In genomic region chr11:112073941-112074811, GRCh38 we compare ENCODE assay signal across 8 cellular contexts. TPM values are rescaled to one million over a fixed set of nuclear protein-coding genes. Genes with fewer than 3 reads are reported as not detected.
A peak's percentile ranks its signal among the peaks of the same experiment; 100 is the strongest.
DNase-seq lines count a peak whose midpoint lies in the region; ATAC-seq, FAIRE-seq and TF ChIP-seq lines count a peak whose summit lies in the region.

Gene NKAPD1 (plus strand): TSS chr11:112074299. CDS start chr11:112075575, 1,276 bp downstream.
Gene PIH1D2 (minus strand): TSS chr11:112074017. CDS start chr11:112073174, 843 bp downstream.

- no peaks in the 10 kb centered on the region for H3K9me3 ChIP-seq in left lung

- H3K4me1 ChIP-seq in left lung = peaks cover 13 to 17% of the 10 kb centered on the region in 2 donors

- peaks cover 35% of the 10 kb centered on the region for H3K4me1 Mint-ChIP-seq in activated CD4-positive, alpha-beta T cell treated with anti-CD3 and anti-CD28 coated beads, Interleukin-2, amount 10 ng/mL, durations not matched to agents 7 days and 5 days
- H3K4me1 Mint-ChIP-seq in dendritic cell treated with granulocyte-macrophage colony-stimulating factor and Interleukin-4, amounts not matched to agents 40 ng/mL and 50 ng/mL, for 4 days (ENCODE audit: low read depth) = peaks cover 34% of the 10 kb centered on the region

- peak within 1 kb of the TSS; percentile 83 for H3K4me3 Mint-ChIP-seq in activated CD4-positive, alpha-beta T cell treated with anti-CD3 and anti-CD28 coated beads, Interleukin-2, amount 10 ng/mL, durations not matched to agents 7 days and 5 days
- peak within 1 kb of the TSS; percentile 96 for H3K4me3 Mint-ChIP-seq in dendritic cell treated with granulocyte-macrophage colony-stimulating factor and Interleukin-4, amounts not matched to agents 40 ng/mL and 50 ng/mL, for 4 days

- intact Hi-C loops in dendritic cell treated with granulocyte-macrophage colony-stimulating factor and Interleukin-4, amounts not matched to agents 40 ng/mL and 50 ng/mL, for 4 days (cut with micrococcal nuclease) = loop anchor here (1.0 to 5.0 kb wide), 4 partner anchors 12 to 202 kb away; partner anchors contain the start of genes ALG9, DLAT, SDHD and TIMM8B
- intact Hi-C loops in left lung (cut with DNase I) = no loop called here

- CTCF ChIA-PET in BJ (lab: Yijun Ruan, JAX) = interaction anchor here (0.6 kb wide), 1 partner anchor 42 kb away, joined by 3 read pairs; no protein-coding TSS in a partner anchor
- CTCF ChIA-PET in activated CD4-positive, alpha-beta T cell treated with anti-CD3 and anti-CD28 coated beads, Interleukin-2, amount 10 ng/mL, durations not matched to agents 7 days and 5 days (lab: Charles Lee) = interaction anchor here (0.7 to 1.1 kb wide), 2 partner anchors 13 to 23 kb away, joined by 3 read pairs; partner anchors contain the start of genes SDHD and TIMM8B

- POLR2A ChIA-PET in BJ (lab: Charles Lee) = no interaction called here
- POLR2A ChIA-PET in activated CD4-positive, alpha-beta T cell treated with anti-CD3 and anti-CD28 coated beads, Interleukin-2, amount 10 ng/mL, durations not matched to agents 7 days and 5 days (lab: Charles Lee) = no interaction called here

- TF ChIP-seq CTCF in BJ (IDR thresholded peaks at IDR 0.05; ENCODE audit: insufficient read depth, low read depth, low read length) (peak; percentile 15; the same call in 1 of the 2 replicates), left lung (IDR thresholded peaks at IDR 0.05) (no peak)

- H3K9me3 Mint-ChIP-seq in activated CD4-positive, alpha-beta T cell treated with anti-CD3 and anti-CD28 coated beads, Interleukin-2, amount 10 ng/mL, durations not matched to agents 7 days and 5 days = no peaks in the 10 kb centered on the region
- H3K9me3 Mint-ChIP-seq in dendritic cell treated with granulocyte-macrophage colony-stimulating factor and Interleukin-4, amounts not matched to agents 40 ng/mL and 50 ng/mL, for 4 days = no peaks in the 10 kb centered on the region

- H3K27ac Mint-ChIP-seq in activated CD4-positive, alpha-beta T cell treated with anti-CD3 and anti-CD28 coated beads, Interleukin-2, amount 10 ng/mL, durations not matched to agents 7 days and 5 days = peak within 1 kb of the TSS; percentile 93
- peak within 1 kb of the TSS; percentile 100 for H3K27ac Mint-ChIP-seq in dendritic cell treated with granulocyte-macrophage colony-stimulating factor and Interleukin-4, amounts not matched to agents 40 ng/mL and 50 ng/mL, for 4 days

- DNase-seq in BJ (ENCODE audit: low read depth) = peak; percentile 70
- DNase-seq in GM19239 (ENCODE audit: insufficient read length, low spot score) = peak; percentile 52
- peak; percentile 94 to 97 for DNase-seq in NCI-H526 (lab: John Stamatoyannopoulos, UW)
- peak; percentile 85 for DNase-seq in activated CD4-positive, alpha-beta T cell treated with anti-CD3 and anti-CD28 coated beads, Interleukin-2, amount 10 ng/mL, durations not matched to agents 7 days and 5 days
- DNase-seq in left lung = peak; percentile 80 to 88
- DNase-seq in stimulated activated CD4-positive, alpha-beta T cell treated with anti-CD3 and anti-CD28 coated beads, Interleukin-2, amount 100 ng/mL, for 48 hours = peak; percentile 69 to 71

- peak within 1 kb of the TSS; percentile 91 to 92 for H3K27ac ChIP-seq in left lung

- H3K27me3 ChIP-seq in BJ (ENCODE audit: control insufficient read depth, insufficient read depth, low read length) (no peaks in the 10 kb centered on the region), left lung (no peaks in the 10 kb centered on the region)

- H3K36me3 Mint-ChIP-seq in activated CD4-positive, alpha-beta T cell treated with anti-CD3 and anti-CD28 coated beads, Interleukin-2, amount 10 ng/mL, durations not matched to agents 7 days and 5 days (ENCODE audit: low read depth) = peaks cover 19% of the 10 kb centered on the region
- H3K36me3 Mint-ChIP-seq in dendritic cell treated with granulocyte-macrophage colony-stimulating factor and Interleukin-4, amounts not matched to agents 40 ng/mL and 50 ng/mL, for 4 days (ENCODE audit: low read depth) = peaks cover 45% of the 10 kb centered on the region

- ATAC-seq in HG03457 (IDR thresholded peaks at IDR 0.05; ENCODE audit: unreplicated experiment) (peak; percentile 74), left lung (peak; percentile 95)

- H3K27me3 Mint-ChIP-seq in activated CD4-positive, alpha-beta T cell treated with anti-CD3 and anti-CD28 coated beads, Interleukin-2, amount 10 ng/mL, durations not matched to agents 7 days and 5 days = peaks cover 15% of the 10 kb centered on the region
- H3K27me3 Mint-ChIP-seq in dendritic cell treated with granulocyte-macrophage colony-stimulating factor and Interleukin-4, amounts not matched to agents 40 ng/mL and 50 ng/mL, for 4 days = no peaks in the 10 kb centered on the region

- FAIRE-seq in GM19239 (lab: Jason Lieb, UNC) = peak; percentile 98

- H3K36me3 ChIP-seq in BJ (ENCODE audit: control insufficient read depth, insufficient read depth, low read length) (peaks cover 3% of the 10 kb centered on the region), left lung (peaks cover 0 to 32% of the 10 kb centered on the region in 2 donors)

- H3K4me3 ChIP-seq in BJ (ENCODE audit: low read depth, low read length) (peak within 1 kb of the TSS; percentile 67), left lung (peak within 1 kb of the TSS; percentile 65 to 91)

RNA-seq across cellular contexts. Expression of gene NKAPD1, which starts in this region (rescaled TPM):
- 8.6 and 15.9 TPM in 2 replicates for polyA plus RNA-seq in BJ (2011; rRNA removed)
- 7.2 and 8.9 TPM in 2 replicates for polyA minus RNA-seq in BJ (2011; rRNA and poly(A)+ RNA removed)
- total RNA-seq in activated CD4-positive, alpha-beta T cell treated with anti-CD3 and anti-CD28 coated beads, Interleukin-2, amount 10 ng/mL, durations not matched to agents 7 days and 5 days = 10 to 100 TPM; 25.3 to 25.6 TPM
- total RNA-seq in left lung = 10 to 100 TPM; 13.3 to 14.7 TPM

RNA-seq across cellular contexts. Expression of gene PIH1D2, which starts in this region (rescaled TPM):
- polyA plus RNA-seq in BJ (2011; rRNA removed) = 0.82 and 1.7 TPM in 2 replicates
- 0.43 TPM in 1 of 2 replicates, not detected in the other for polyA minus RNA-seq in BJ (2011; rRNA and poly(A)+ RNA removed)
- under 1 TPM in 1 of 2 experiments, not detected in 1; 0.27 TPM for total RNA-seq in activated CD4-positive, alpha-beta T cell treated with anti-CD3 and anti-CD28 coated beads, Interleukin-2, amount 10 ng/mL, durations not matched to agents 7 days and 5 days
- 1 to 10 TPM; 2.7 to 4.0 TPM for total RNA-seq in left lung

Comparison
In these comparisons a context has a peak if more than half of its experiments do, and no peak if none do; other contexts are left out.
1. Peak in every context shown above with its lines: DNase-seq, ATAC-seq, H3K4me3 ChIP-seq and H3K27ac ChIP-seq.